In genomic region chr6:131808460-131809269, GRCh38 we compare ENCODE assay signal across 8 cellular contexts. TPM values are rescaled to one million over a fixed set of nuclear protein-coding genes. Genes with fewer than 3 reads are reported as not detected.
DNase-seq lines count a peak whose midpoint lies in the region; ATAC-seq and TF ChIP-seq lines count a peak whose summit lies in the region.

No MANE protein-coding gene starts in this region.

- H3K36me3 ChIP-seq in cardiac muscle cell (no peaks in the 10 kb centered on the region), brain microvascular endothelial cell (replicated peaks) (no peaks in the 10 kb centered on the region), mesendoderm (ENCODE audit: control insufficient read depth, insufficient read depth, low read length) (no peaks in the 10 kb centered on the region), upper lobe of left lung (no peaks in the 10 kb centered on the region)

- H3K79me1 ChIP-seq in mesendoderm (ENCODE audit: low read length): peaks cover 9% of the 10 kb centered on the region

- no peak overlapping the region for H3K4ac ChIP-seq in mesendoderm (ENCODE audit: low read depth, low read length)

- H3K23ac ChIP-seq in mesendoderm (ENCODE audit: low read length): no peak overlapping the region

- H2BK5ac ChIP-seq in mesendoderm (ENCODE audit: low read length): no peak overlapping the region

- H2BK15ac ChIP-seq in mesendoderm (replicated peaks; ENCODE audit: low read depth): no peak overlapping the region

- TF ChIP-seq POLR2A in upper lobe of left lung (IDR thresholded peaks at IDR 0.05): no peak

- H4K5ac ChIP-seq in mesendoderm (ENCODE audit: low read length): no peak overlapping the region

- H3K9me3 ChIP-seq in cardiac muscle cell (ENCODE audit: low read depth) (no peaks in the 10 kb centered on the region), upper lobe of left lung (no peaks in the 10 kb centered on the region)

- no peak for TF ChIP-seq EP300 in upper lobe of left lung (IDR thresholded peaks at IDR 0.05)

- DNase-seq in cardiac muscle cell (ENCODE audit: low read depth in 1 of 2, low spot score in 1 of 2) (no peak), left cardiac atrium (no peak), brain microvascular endothelial cell (no peak), mesendoderm (no peak), upper lobe of left lung (no peak), HuH-7.5 (ENCODE audit: low spot score) (no peak)

- in situ Hi-C loops in brain microvascular endothelial cell (cut with HindIII; ENCODE audit: low pct_ligation_motif_present, low sequenced_read_pairs): no loop called here

- no peak overlapping the region for H2AK5ac ChIP-seq in mesendoderm (ENCODE audit: low read length)

- no peak overlapping the region for H2BK120ac ChIP-seq in mesendoderm (ENCODE audit: low read depth, low read length)

- H3K56ac ChIP-seq in mesendoderm (ENCODE audit: low read length): peak overlapping the region; percentile 84

- ATAC-seq in left cardiac atrium: no peak
- no peak for ATAC-seq in upper lobe of left lung (ENCODE audit: low FRiP score in 2 of 2)
- ATAC-seq in GM21786 (IDR thresholded peaks at IDR 0.05; ENCODE audit: unreplicated experiment): no peak
- no peak for ATAC-seq in GM21528 (IDR thresholded peaks at IDR 0.05; ENCODE audit: low FRiP score, unreplicated experiment)

- peak overlapping the region; percentile 61 for H3K18ac ChIP-seq in mesendoderm (ENCODE audit: low read length)

- intact Hi-C loops in left cardiac atrium (cut with DNase I): no loop called here

- TF ChIP-seq CTCF in cardiac muscle cell (IDR thresholded peaks at IDR 0.05; ENCODE audit: low read depth, low read length): no peak
- TF ChIP-seq CTCF in brain microvascular endothelial cell (IDR thresholded peaks at IDR 0.05; ENCODE audit: low read depth, low read length, missing control alignments): no peak
- no peak for TF ChIP-seq CTCF in upper lobe of left lung (IDR thresholded peaks at IDR 0.05)

- H3K79me2 ChIP-seq in mesendoderm (ENCODE audit: control insufficient read depth, insufficient read depth, low read length): no peaks in the 10 kb centered on the region

- H3K27ac ChIP-seq in cardiac muscle cell (no peak overlapping the region), brain microvascular endothelial cell (no peak overlapping the region), mesendoderm (ENCODE audit: low read depth, low read length) (peak overlapping the region; percentile 59), upper lobe of left lung (peak overlapping the region in 2 of 4 donors; percentile 49 to 80)

- peaks cover 10% of the 10 kb centered on the region for H3K27me3 ChIP-seq in cardiac muscle cell
- no peaks in the 10 kb centered on the region for H3K27me3 ChIP-seq in brain microvascular endothelial cell (replicated peaks)
- H3K27me3 ChIP-seq in mesendoderm (ENCODE audit: insufficient read depth, low read length, poor library complexity): no peaks in the 10 kb centered on the region
- H3K27me3 ChIP-seq in upper lobe of left lung: peaks cover 0 to 2% (median 0%) of the 10 kb centered on the region in 4 donors

- peak overlapping the region; percentile 81 for H3K4me2 ChIP-seq in mesendoderm (ENCODE audit: low read length)

- no peak overlapping the region for H4K8ac ChIP-seq in mesendoderm (ENCODE audit: low read depth, low read length)

- no CpG with 5 or more reads among the region's 12 CpGs for WGBS in mesendoderm (ENCODE audit: extremely low coverage, insufficient coverage, low lambda C conversion rate)
- 39 to 45% methylated on average over 11 to 12 of the region's 12 CpGs for WGBS in upper lobe of left lung, 2 donors

- H3K9ac ChIP-seq in mesendoderm (ENCODE audit: low read length): peak overlapping the region; percentile 75

- H3K4me3 ChIP-seq in cardiac muscle cell: peak overlapping the region; percentile 55
- peak overlapping the region; percentile 70 for H3K4me3 ChIP-seq in brain microvascular endothelial cell (ENCODE audit: low read depth, low read length)
- peak overlapping the region; percentile 73 for H3K4me3 ChIP-seq in mesendoderm (ENCODE audit: low read length)
- peak overlapping the region; percentile 55 to 72 (median 64) for H3K4me3 ChIP-seq in upper lobe of left lung

- H3K4me1 ChIP-seq in cardiac muscle cell (ENCODE audit: low read depth) (no peaks in the 10 kb centered on the region), mesendoderm (ENCODE audit: control insufficient read depth, low read depth, low read length) (peaks cover 11% of the 10 kb centered on the region), upper lobe of left lung (peaks cover 4 to 16% (median 10%) of the 10 kb centered on the region in 4 donors)

RNA-seq across cellular contexts. Expression of gene ENPP1, which starts 0.8 kb away (rescaled TPM):
- 1.2 and 3.1 TPM in 2 replicates for total RNA-seq in cardiac muscle cell
- 0.84 and 1.2 TPM in 2 replicates for polyA plus RNA-seq in cardiac muscle cell
- 1 to 10 TPM; 3.9 to 6.9 TPM for total RNA-seq in left cardiac atrium
- 14.2 TPM for polyA plus RNA-seq in mesendoderm (2013, experiment 1 of 2)
- polyA plus RNA-seq in mesendoderm (2013, experiment 2 of 2): 14.1 TPM
- total RNA-seq in upper lobe of left lung: 1 to 10 TPM in 5 of 6 donors, under 1 TPM in 1; 0.89 to 2.4 (median 1.5) TPM
